12 cellular contexts compared by ENCODE assay signal in genomic region chr14:74906923-74907620, GRCh38. TPM values are rescaled to one million over a fixed set of nuclear protein-coding genes. Genes with fewer than 3 reads are reported as not detected.
DNase-seq lines count a peak whose midpoint lies in the region; ATAC-seq and TF ChIP-seq lines count a peak whose summit lies in the region.
"Had no signal": no experiment of that assay in that cellular context is flagged by ENCODE, and none has a peak within 500 bp of the region (broad histone marks: within the 10 kb centered on the region; RNA-seq: fewer than 3 reads in every experiment).

No MANE protein-coding gene starts in this region.

- peak; percentile 9 for ATAC-seq in left ventricle myocardium superior
- no peak for ATAC-seq in GM18870 (IDR thresholded peaks at IDR 0.05; ENCODE audit: unreplicated experiment)
- ATAC-seq in HG02759 (IDR thresholded peaks at IDR 0.05; ENCODE audit: unreplicated experiment), result no peak

- no peaks in the 10 kb centered on the region for H3K4me1 ChIP-seq in ascending aorta

- intact Hi-C loops in left ventricle myocardium superior (cut with micrococcal nuclease) (no loop called here), ascending aorta (cut with DNase I) (no loop called here)

- no peaks in the 10 kb centered on the region for H3K9me3 ChIP-seq in ascending aorta
- H3K9me3 ChIP-seq: tibial artery had no signal

- CTCF ChIA-PET in AG04449 (lab: Yijun Ruan, JAX), result interaction anchor here (0.6 to 26.3 kb wide), 17 partner anchors 11 to 298 kb away, joined by 3 to 689 read pairs (median 18); partner anchors contain the start of genes DLST, PROX2 and ZC2HC1C

- TF ChIP-seq CTCF in AG04449 (IDR thresholded peaks at IDR 0.05; ENCODE audit: insufficient read depth, low read length, missing control alignments), result peak; percentile 4
- TF ChIP-seq CTCF in GM12874 (IDR thresholded peaks at IDR 0.05; ENCODE audit: insufficient read depth, low read depth, low read length), result peak; percentile 46
- TF ChIP-seq CTCF in ascending aorta (IDR thresholded peaks at IDR 0.05), result no peak

- DNase-seq in AG04449 (ENCODE audit: low read depth, low spot score) (no peak), SW480 (ENCODE audit: low spot score) (peak; percentile 59), left ventricle myocardium superior (peak; percentile 47), substantia nigra (lab: John Stamatoyannopoulos, UW) (no peak), ascending aorta (ENCODE audit: low spot score in 2 of 2) (no peak)
- DNase-seq: activated CD4-positive, alpha-beta T cell treated with anti-CD3 and anti-CD28 coated beads for 1 hour; NK-92 treated with Interleukin-12 subunit alpha and Interleukin-12 subunit beta, amount 100 ng/mL, for 24 hours; stimulated activated CD4-positive, alpha-beta T cell treated with anti-CD3 and anti-CD28 coated beads, Interleukin-4, amount 100 ng/mL, for 24 hours had no signal

- peaks cover 13 to 22% of the 10 kb centered on the region in 2 donors for H3K36me3 ChIP-seq in ascending aorta

- POLR2A ChIA-PET in AG04449 (lab: Yijun Ruan, JAX), result interaction anchor here (0.8 to 0.9 kb wide), 2 partner anchors 14 to 21 kb away, joined by 3 read pairs; no protein-coding TSS in a partner anchor

- H3K27ac ChIP-seq in substantia nigra (ENCODE audit: low read depth, low read length, poor library complexity, severe bottlenecking), result no peak overlapping the region
- H3K27ac ChIP-seq in ascending aorta, result no peak overlapping the region

- H3K4me3 ChIP-seq in AG04449 (ENCODE audit: low read depth, low read length), result no peak overlapping the region
- H3K4me3 ChIP-seq in ascending aorta, result no peak overlapping the region
- H3K4me3 ChIP-seq: tibial artery had no signal

- no peaks in the 10 kb centered on the region for H3K27me3 ChIP-seq in ascending aorta
- H3K27me3 ChIP-seq: tibial artery had no signal

RNA-seq across cellular contexts. Expression of gene RPS6KL1, which starts 16.0 kb away (rescaled TPM):
- total RNA-seq in left ventricle myocardium superior, result 18.6 TPM
- 12.1 TPM for total RNA-seq in ascending aorta

RNA-seq across cellular contexts. Expression of gene DLST, which starts 25.4 kb away (rescaled TPM):
- total RNA-seq in left ventricle myocardium superior (241 TPM), ascending aorta (59.7 TPM)

RNA-seq across cellular contexts. Expression of gene PROX2, which starts 31.1 kb away (rescaled TPM):
- total RNA-seq in left ventricle myocardium superior (not detected), ascending aorta (not detected)

RNA-seq across cellular contexts. Expression of gene PGF, which starts 48.3 kb away (rescaled TPM):
- total RNA-seq in left ventricle myocardium superior, result 4.9 TPM
- 41.1 TPM for total RNA-seq in ascending aorta

Comparison
In these comparisons a context has a peak if more than half of its experiments do, and no peak if none do; other contexts are left out.
1. DNase-seq: peak in SW480 (single experiment) and left ventricle myocardium superior (single experiment); none in AG04449 (single experiment), substantia nigra (0 of 49) and ascending aorta (0 of 2).
2. CTCF ChIP-seq: peak in AG04449 (single experiment) and GM12874 (single experiment); none in ascending aorta (0 of 3).